Comparison of ENCODE assay signal across 1 cellular context in genomic region chr18:62944454-62944853, GRCh38.
TF ChIP-seq lines count a peak whose summit lies in the region.

No MANE protein-coding gene starts in this region.

TF ChIP-seq in GM12878, 131 proteins besides CTCF, POLR2A, EP300 and RAD21:
- TF ChIP-seq, protein P1, sequence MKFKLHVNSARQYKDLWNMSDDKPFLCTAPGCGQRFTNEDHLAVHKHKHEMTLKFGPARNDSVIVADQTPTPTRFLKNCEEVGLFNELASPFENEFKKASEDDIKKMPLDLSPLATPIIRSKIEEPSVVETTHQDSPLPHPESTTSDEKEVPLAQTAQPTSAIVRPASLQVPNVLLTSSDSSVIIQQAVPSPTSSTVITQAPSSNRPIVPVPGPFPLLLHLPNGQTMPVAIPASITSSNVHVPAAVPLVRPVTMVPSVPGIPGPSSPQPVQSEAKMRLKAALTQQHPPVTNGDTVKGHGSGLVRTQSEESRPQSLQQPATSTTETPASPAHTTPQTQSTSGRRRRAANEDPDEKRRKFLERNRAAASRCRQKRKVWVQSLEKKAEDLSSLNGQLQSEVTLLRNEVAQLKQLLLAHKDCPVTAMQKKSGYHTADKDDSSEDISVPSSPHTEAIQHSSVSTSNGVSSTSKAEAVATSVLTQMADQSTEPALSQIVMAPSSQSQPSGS (IDR thresholded peaks at IDR 0.05; ENCODE audit: low read length), result no peak
- TF ChIP-seq ZBTB33 (IDR thresholded peaks at IDR 0.05) (no peak), TCF7 (IDR thresholded peaks at IDR 0.05; ENCODE audit: borderline replicate concordance) (no peak), EGR1 (IDR thresholded peaks at IDR 0.05; ENCODE audit: borderline replicate concordance in 1 of 2, low read depth in 2 of 2, low read length in 2 of 2) (no peak), STAT3 (IDR thresholded peaks at IDR 0.05; ENCODE audit: low read depth, low read length) (no peak), ZNF687 (IDR thresholded peaks at IDR 0.05) (no peak), IKZF2 (IDR thresholded peaks at IDR 0.05) (no peak), SP1 (IDR thresholded peaks at IDR 0.05; ENCODE audit: low read depth, low read length) (no peak), CEBPZ (IDR thresholded peaks at IDR 0.05; ENCODE audit: low read depth, low read length) (no peak), TCF3 (IDR thresholded peaks at IDR 0.05; ENCODE audit: borderline replicate concordance, insufficient read depth, low read depth, low read length) (no peak), USF1 (IDR thresholded peaks at IDR 0.05; ENCODE audit: borderline replicate concordance, extremely low read length, insufficient read depth, low read depth, low read length) (no peak)
- TF ChIP-seq, protein P2, sequence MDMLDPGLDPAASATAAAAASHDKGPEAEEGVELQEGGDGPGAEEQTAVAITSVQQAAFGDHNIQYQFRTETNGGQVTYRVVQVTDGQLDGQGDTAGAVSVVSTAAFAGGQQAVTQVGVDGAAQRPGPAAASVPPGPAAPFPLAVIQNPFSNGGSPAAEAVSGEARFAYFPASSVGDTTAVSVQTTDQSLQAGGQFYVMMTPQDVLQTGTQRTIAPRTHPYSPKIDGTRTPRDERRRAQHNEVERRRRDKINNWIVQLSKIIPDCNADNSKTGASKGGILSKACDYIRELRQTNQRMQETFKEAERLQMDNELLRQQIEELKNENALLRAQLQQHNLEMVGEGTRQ (IDR thresholded peaks at IDR 0.05; ENCODE audit: borderline replicate concordance, low read depth, low read length), result no peak
- TF ChIP-seq, protein P3, sequence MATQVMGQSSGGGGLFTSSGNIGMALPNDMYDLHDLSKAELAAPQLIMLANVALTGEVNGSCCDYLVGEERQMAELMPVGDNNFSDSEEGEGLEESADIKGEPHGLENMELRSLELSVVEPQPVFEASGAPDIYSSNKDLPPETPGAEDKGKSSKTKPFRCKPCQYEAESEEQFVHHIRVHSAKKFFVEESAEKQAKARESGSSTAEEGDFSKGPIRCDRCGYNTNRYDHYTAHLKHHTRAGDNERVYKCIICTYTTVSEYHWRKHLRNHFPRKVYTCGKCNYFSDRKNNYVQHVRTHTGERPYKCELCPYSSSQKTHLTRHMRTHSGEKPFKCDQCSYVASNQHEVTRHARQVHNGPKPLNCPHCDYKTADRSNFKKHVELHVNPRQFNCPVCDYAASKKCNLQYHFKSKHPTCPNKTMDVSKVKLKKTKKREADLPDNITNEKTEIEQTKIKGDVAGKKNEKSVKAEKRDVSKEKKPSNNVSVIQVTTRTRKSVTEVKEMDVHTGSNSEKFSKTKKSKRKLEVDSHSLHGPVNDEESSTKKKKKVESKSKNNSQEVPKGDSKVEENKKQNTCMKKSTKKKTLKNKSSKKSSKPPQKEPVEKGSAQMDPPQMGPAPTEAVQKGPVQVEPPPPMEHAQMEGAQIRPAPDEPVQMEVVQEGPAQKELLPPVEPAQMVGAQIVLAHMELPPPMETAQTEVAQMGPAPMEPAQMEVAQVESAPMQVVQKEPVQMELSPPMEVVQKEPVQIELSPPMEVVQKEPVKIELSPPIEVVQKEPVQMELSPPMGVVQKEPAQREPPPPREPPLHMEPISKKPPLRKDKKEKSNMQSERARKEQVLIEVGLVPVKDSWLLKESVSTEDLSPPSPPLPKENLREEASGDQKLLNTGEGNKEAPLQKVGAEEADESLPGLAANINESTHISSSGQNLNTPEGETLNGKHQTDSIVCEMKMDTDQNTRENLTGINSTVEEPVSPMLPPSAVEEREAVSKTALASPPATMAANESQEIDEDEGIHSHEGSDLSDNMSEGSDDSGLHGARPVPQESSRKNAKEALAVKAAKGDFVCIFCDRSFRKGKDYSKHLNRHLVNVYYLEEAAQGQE (IDR thresholded peaks at IDR 0.05; ENCODE audit: low read depth, low read length), result no peak
- TF ChIP-seq, protein P4, sequence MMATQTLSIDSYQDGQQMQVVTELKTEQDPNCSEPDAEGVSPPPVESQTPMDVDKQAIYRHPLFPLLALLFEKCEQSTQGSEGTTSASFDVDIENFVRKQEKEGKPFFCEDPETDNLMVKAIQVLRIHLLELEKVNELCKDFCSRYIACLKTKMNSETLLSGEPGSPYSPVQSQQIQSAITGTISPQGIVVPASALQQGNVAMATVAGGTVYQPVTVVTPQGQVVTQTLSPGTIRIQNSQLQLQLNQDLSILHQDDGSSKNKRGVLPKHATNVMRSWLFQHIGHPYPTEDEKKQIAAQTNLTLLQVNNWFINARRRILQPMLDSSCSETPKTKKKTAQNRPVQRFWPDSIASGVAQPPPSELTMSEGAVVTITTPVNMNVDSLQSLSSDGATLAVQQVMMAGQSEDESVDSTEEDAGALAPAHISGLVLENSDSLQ (IDR thresholded peaks at IDR 0.05), result no peak
- TF ChIP-seq, protein P5, sequence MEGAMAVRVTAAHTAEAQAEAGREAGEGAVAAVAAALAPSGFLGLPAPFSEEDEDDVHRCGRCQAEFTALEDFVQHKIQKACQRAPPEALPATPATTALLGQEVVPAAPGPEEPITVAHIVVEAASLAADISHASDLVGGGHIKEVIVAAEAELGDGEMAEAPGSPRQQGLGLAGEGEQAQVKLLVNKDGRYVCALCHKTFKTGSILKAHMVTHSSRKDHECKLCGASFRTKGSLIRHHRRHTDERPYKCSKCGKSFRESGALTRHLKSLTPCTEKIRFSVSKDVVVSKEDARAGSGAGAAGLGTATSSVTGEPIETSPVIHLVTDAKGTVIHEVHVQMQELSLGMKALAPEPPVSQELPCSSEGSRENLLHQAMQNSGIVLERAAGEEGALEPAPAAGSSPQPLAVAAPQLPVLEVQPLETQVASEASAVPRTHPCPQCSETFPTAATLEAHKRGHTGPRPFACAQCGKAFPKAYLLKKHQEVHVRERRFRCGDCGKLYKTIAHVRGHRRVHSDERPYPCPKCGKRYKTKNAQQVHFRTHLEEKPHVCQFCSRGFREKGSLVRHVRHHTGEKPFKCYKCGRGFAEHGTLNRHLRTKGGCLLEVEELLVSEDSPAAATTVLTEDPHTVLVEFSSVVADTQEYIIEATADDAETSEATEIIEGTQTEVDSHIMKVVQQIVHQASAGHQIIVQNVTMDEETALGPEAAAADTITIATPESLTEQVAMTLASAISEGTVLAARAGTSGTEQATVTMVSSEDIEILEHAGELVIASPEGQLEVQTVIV (IDR thresholded peaks at IDR 0.05; ENCODE audit: borderline replicate concordance, partially characterized antibody), result no peak
